ENCODE assay signal across 20 cellular contexts in the genomic region with DNA sequence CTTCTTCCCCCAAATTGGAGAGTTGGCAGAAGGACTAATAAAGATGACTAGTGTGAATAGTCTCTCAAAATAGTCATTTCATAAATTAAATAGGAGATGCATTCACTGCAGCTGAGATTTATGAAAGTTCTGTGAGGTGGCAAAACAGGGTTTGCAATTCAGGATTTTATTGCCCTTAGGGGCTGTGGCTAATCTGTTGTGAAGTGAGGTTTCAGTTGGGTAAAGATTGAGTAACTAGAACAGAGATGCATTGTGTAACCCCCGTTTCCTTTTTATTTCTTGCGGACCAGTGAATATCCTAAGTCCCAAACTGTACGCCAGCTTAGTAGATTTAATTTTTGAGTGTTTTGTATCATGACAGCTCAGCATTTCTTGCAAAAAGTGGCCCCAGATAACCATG. TPM values are rescaled to one million over a fixed set of nuclear protein-coding genes. Genes with fewer than 3 reads are reported as not detected.
A peak's percentile ranks its signal among the peaks of the same experiment; 100 is the strongest.
DNase-seq lines count a peak whose midpoint lies in the region; ATAC-seq lines count a peak whose summit lies in the region.
"Had no signal": no experiment of that assay in that cellular context is flagged by ENCODE, and none has a peak within 500 bp of the region (broad histone marks: within the 10 kb centered on the region; RNA-seq: fewer than 3 reads in every experiment).

No MANE protein-coding gene starts in this region.

- H3K27ac ChIP-seq in SK-N-MC = peak overlapping the region; percentile 73
- H3K27ac ChIP-seq: cardiac muscle cell, prostate gland had no signal

- ATAC-seq in HG03175 (IDR thresholded peaks at IDR 0.05; ENCODE audit: unreplicated experiment) = no peak
- ATAC-seq: stimulated activated naive B cell treated with anti-CD40 and anti-IgM and Interleukin-4, amounts not matched to agents 10 μg/mL and 1 μg/mL and 100 μg/mL, for 72 hours had no signal

- H3K4me3 ChIP-seq in SK-N-MC = peak overlapping the region; percentile 17
- H3K4me3 ChIP-seq: cardiac muscle cell, prostate gland had no signal

- peak overlapping the region; percentile 15 for H3K9ac ChIP-seq in SK-N-MC (ENCODE audit: insufficient read length)

- DNase-seq in HuH-7 (ENCODE audit: low spot score) = peak; percentile 38
- DNase-seq in SK-N-MC (ENCODE audit: low read depth, low spot score) = peak; percentile 85
- DNase-seq in fibroblast of gingiva (ENCODE audit: low read depth) = peak; percentile 64
- peak; percentile 25 for DNase-seq in renal cortical epithelial cell (ENCODE audit: low read depth)
- no peak for DNase-seq in RKO (ENCODE audit: low spot score)
- DNase-seq in activated T-cell treated with anti-CD3 and anti-CD28 coated beads for 4 hours = no peak
- DNase-seq in NCI-H446 (lab: John Stamatoyannopoulos, UW) = no peak
- DNase-seq: BE2C; EL; H7; KG1; NCI-H2029; NCI-H82; stimulated activated CD4-positive, alpha-beta T cell treated with anti-CD3 and anti-CD28 coated beads, Interleukin-4, amount 100 ng/mL, for 1 hour; stimulated activated naive B cell treated with anti-CD40 and anti-IgM and Interleukin-4, amounts not matched to agents 10 μg/mL and 1 μg/mL and 100 μg/mL, for 72 hours had no signal

- no peaks in the 10 kb centered on the region for H3K9me3 ChIP-seq in SK-N-MC (ENCODE audit: low read depth, low read length)
- H3K9me3 ChIP-seq: BE2C, prostate gland had no signal

- H3K36me3 ChIP-seq in SK-N-MC (ENCODE audit: insufficient read depth, low read length) = no peaks in the 10 kb centered on the region
- H3K36me3 ChIP-seq: BE2C, cardiac muscle cell, prostate gland had no signal

RNA-seq across cellular contexts. Expression of gene SCRG1, which starts 16.2 kb away (rescaled TPM):
- total RNA-seq in renal cortical epithelial cell = not detected in 2 replicates
- total RNA-seq: activated T-helper 2 cell treated with anti-CD3 and anti-CD28 coated beads, Interferon-gamma antibody, Interleukin-2, Interleukin-4, amounts not matched to agents 10 μg/mL and 5 μg/mL and 100 μg/mL, durations not matched to agents 14 hours and 24 hours and 36 hours; H7; mononuclear cell had no signal

RNA-seq across cellular contexts. Expression of gene SAP30, which starts 44.3 kb away (rescaled TPM):
- total RNA-seq in renal cortical epithelial cell = 9.0 and 22.4 TPM in 2 replicates

Comparison
In these comparisons a context has a peak if more than half of its experiments do, and no peak if none do; other contexts are left out.
1. DNase-seq: peak in HuH-7 (single experiment), SK-N-MC (single experiment), fibroblast of gingiva (single experiment) and renal cortical epithelial cell (single experiment); none in RKO (single experiment), activated T-cell treated with anti-CD3 and anti-CD28 coated beads for 4 hours (single experiment) and NCI-H446 (0 of 2).